In genomic region chr22:37457093-37457893, GRCh38 we compare ENCODE assay signal across 8 cellular contexts. TPM values are rescaled to one million over a fixed set of nuclear protein-coding genes. Genes with fewer than 3 reads are reported as not detected.
DNase-seq lines count a peak whose midpoint lies in the region; ATAC-seq, FAIRE-seq and TF ChIP-seq lines count a peak whose summit lies in the region.

No MANE protein-coding gene starts in this region.

- H3K4me1 ChIP-seq in BE2C, result peaks cover 8% of the 10 kb centered on the region; the same call in 1 of the 2 replicates
- H3K4me1 ChIP-seq in esophagus muscularis mucosa, result no peaks in the 10 kb centered on the region

- intact Hi-C loops in esophagus muscularis mucosa (cut with DNase I), result loop anchor here (10.0 kb wide), 1 partner anchor 142 kb away; no protein-coding TSS in a partner anchor

- H3K9me3 Mint-ChIP-seq in natural killer cell treated with Interleukin-12 subunit alpha and Interleukin-12 subunit beta and Interleukin-15 and Interleukin-18, amount 100 ng/mL, for 72 hours, result no peaks in the 10 kb centered on the region

- peak overlapping the region in 1 of 2 donors; percentile 40 for H3K27ac Mint-ChIP-seq in natural killer cell treated with Interleukin-12 subunit alpha and Interleukin-12 subunit beta and Interleukin-15 and Interleukin-18, amount 100 ng/mL, for 72 hours

- DNase-seq in BE2C, result peak; percentile 82
- peak; percentile 57 for DNase-seq in H54 (ENCODE audit: insufficient read length, low spot score)
- peak; percentile 48 for DNase-seq in NOMO-1 treated with DMSO at 0.1 percent for 48 hours (lab: John Stamatoyannopoulos, UW; ENCODE audit: unreplicated experiment)
- DNase-seq in activated CD8-positive, alpha-beta memory T cell treated with anti-CD3 and anti-CD28 coated beads, Interleukin-2, amount 50 U/mL, for 4 hours, result peak; percentile 88
- no peak for DNase-seq in esophagus muscularis mucosa (ENCODE audit: extremely low spot score)
- peak; percentile 66 for DNase-seq in natural killer cell treated with Interleukin-12 subunit alpha and Interleukin-12 subunit beta and Interleukin-15 and Interleukin-18, amount 100 ng/mL, for 72 hours (ENCODE audit: low spot score)
- peak; percentile 78 for DNase-seq in stimulated activated naive CD4-positive, alpha-beta T cell treated with Interleukin-2 at 50 U/mL for 16 hours (lab: John Stamatoyannopoulos, UW)

- H3K36me3 ChIP-seq in BE2C (no peaks in the 10 kb centered on the region), esophagus muscularis mucosa (no peaks in the 10 kb centered on the region)

- WGBS in esophagus muscularis mucosa, result 42% methylated on average over 4 of the region's 4 CpGs

- no peak for FAIRE-seq in H54 (lab: Jason Lieb, UNC)

- no peaks in the 10 kb centered on the region for H3K36me3 Mint-ChIP-seq in natural killer cell treated with Interleukin-12 subunit alpha and Interleukin-12 subunit beta and Interleukin-15 and Interleukin-18, amount 100 ng/mL, for 72 hours

- H3K4me3 ChIP-seq in BE2C (ENCODE audit: low read depth, low read length) (no peak overlapping the region), esophagus muscularis mucosa (no peak overlapping the region)

- no peaks in the 10 kb centered on the region for H3K9me3 ChIP-seq in BE2C
- H3K9me3 ChIP-seq in esophagus muscularis mucosa, result no peaks in the 10 kb centered on the region

- peaks cover 4 to 11% of the 10 kb centered on the region in 2 donors for H3K4me1 Mint-ChIP-seq in natural killer cell treated with Interleukin-12 subunit alpha and Interleukin-12 subunit beta and Interleukin-15 and Interleukin-18, amount 100 ng/mL, for 72 hours (ENCODE audit: low read depth in 2 of 2)

- H3K27me3 ChIP-seq in BE2C, result no peaks in the 10 kb centered on the region
- H3K27me3 ChIP-seq in esophagus muscularis mucosa, result peaks cover 0 to 80% (median 1%) of the 10 kb centered on the region in 4 donors

- ATAC-seq in natural killer cell treated with Interleukin-12 subunit alpha and Interleukin-12 subunit beta and Interleukin-15 and Interleukin-18, amount 100 ng/mL, for 72 hours, result peak; percentile 89 to 90
- no peak for ATAC-seq in GM21528 (IDR thresholded peaks at IDR 0.05; ENCODE audit: low FRiP score, unreplicated experiment)

- peak; percentile 99 for TF ChIP-seq CTCF in BE2C (IDR thresholded peaks at IDR 0.05; ENCODE audit: low read depth, low read length)
- peak; percentile 56 to 70 (median 62) for TF ChIP-seq CTCF in esophagus muscularis mucosa (IDR thresholded peaks at IDR 0.05)

- H3K27me3 Mint-ChIP-seq in natural killer cell treated with Interleukin-12 subunit alpha and Interleukin-12 subunit beta and Interleukin-15 and Interleukin-18, amount 100 ng/mL, for 72 hours, result no peaks in the 10 kb centered on the region

- no peak overlapping the region for H3K27ac ChIP-seq in esophagus muscularis mucosa (replicated peaks in 1 of 4)

- no peak for TF ChIP-seq EP300 in esophagus muscularis mucosa (IDR thresholded peaks at IDR 0.05)

- TF ChIP-seq POLR2A in H54 (IDR thresholded peaks at IDR 0.05; ENCODE audit: low read depth, low read length) (no peak), esophagus muscularis mucosa (IDR thresholded peaks at IDR 0.05; ENCODE audit: low read depth) (no peak)

- H3K4me3 Mint-ChIP-seq in natural killer cell treated with Interleukin-12 subunit alpha and Interleukin-12 subunit beta and Interleukin-15 and Interleukin-18, amount 100 ng/mL, for 72 hours, result no peak overlapping the region

RNA-seq across cellular contexts. Expression of gene MFNG, which starts 28.9 kb away (rescaled TPM):
- 2.3 TPM for polyA plus RNA-seq in BE2C (2012; ENCODE audit: insufficient read depth, insufficient read length, low read depth)
- total RNA-seq in esophagus muscularis mucosa, result 10 to 100 TPM in 3 of 4 donors, 1 to 10 TPM in 1; 7.5 to 23.1 (median 18.5) TPM
- total RNA-seq in natural killer cell treated with Interleukin-12 subunit alpha and Interleukin-12 subunit beta and Interleukin-15 and Interleukin-18, amount 100 ng/mL, for 72 hours, result 100 to 1,000 TPM; 135 to 338 TPM

RNA-seq across cellular contexts. Expression of gene ELFN2, which starts 30.0 kb away (rescaled TPM):
- 0.31 TPM for polyA plus RNA-seq in BE2C (2012; ENCODE audit: insufficient read depth, insufficient read length, low read depth)
- total RNA-seq in esophagus muscularis mucosa, result under 1 TPM in 2 of 4 donors, not detected in 2; 0.17 TPM
- under 1 TPM in 1 of 2 donors, not detected in 1; 0.40 TPM for total RNA-seq in natural killer cell treated with Interleukin-12 subunit alpha and Interleukin-12 subunit beta and Interleukin-15 and Interleukin-18, amount 100 ng/mL, for 72 hours

Comparison
In these comparisons a context has a peak if more than half of its experiments do, and no peak if none do; other contexts are left out.
1. RNA of gene MFNG, which starts 28.9 kb away (total RNA-seq): 135 to 338 TPM in natural killer cell treated with Interleukin-12 subunit alpha and Interleukin-12 subunit beta and Interleukin-15 and Interleukin-18, amount 100 ng/mL, for 72 hours; 7.5 to 23.1 TPM in esophagus muscularis mucosa; every median in the first group is over 4 times any median in the second.